ENCODE assay signal across 13 cellular contexts in the genomic region with DNA sequence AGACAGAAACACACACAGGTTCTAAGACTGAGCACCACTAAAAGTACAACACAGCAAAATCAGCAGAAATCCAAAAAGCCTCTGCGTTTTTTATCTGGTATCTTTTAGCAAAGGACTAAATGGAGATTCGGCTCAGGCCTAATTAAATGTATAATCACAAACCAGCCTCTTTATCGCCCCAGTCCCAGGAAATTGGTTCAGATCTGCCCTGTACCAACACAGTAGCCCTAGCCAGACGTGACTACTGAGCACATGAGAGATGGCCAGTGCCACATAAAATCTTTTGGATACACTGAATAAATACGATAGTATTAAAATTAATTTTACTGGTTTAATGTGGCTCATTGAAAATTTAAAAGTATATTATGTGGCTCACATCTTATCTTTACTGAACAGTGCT. TPM values are rescaled to one million over a fixed set of nuclear protein-coding genes. Genes with fewer than 3 reads are reported as not detected.
A peak's percentile ranks its signal among the peaks of the same experiment; 100 is the strongest.
DNase-seq lines count a peak whose midpoint lies in the region; ATAC-seq, FAIRE-seq and TF ChIP-seq lines count a peak whose summit lies in the region.
"Had no signal": no experiment of that assay in that cellular context is flagged by ENCODE, and none has a peak within 500 bp of the region (broad histone marks: within the 10 kb centered on the region; RNA-seq: fewer than 3 reads in every experiment).

No MANE protein-coding gene starts in this region.

- H3K36me3 Mint-ChIP-seq in T-helper 1 cell treated with Interleukin-12 subunit alpha and Interleukin-12 subunit beta and Interleukin-4 antibody, amounts not matched to agents 30 μg/mL and 1 μg/mL, for 36 hours (ENCODE audit: low read depth): peaks cover 24% of the 10 kb centered on the region
- peaks cover 14% of the 10 kb centered on the region for H3K36me3 Mint-ChIP-seq in T-cell
- no peaks in the 10 kb centered on the region for H3K36me3 Mint-ChIP-seq in glutamatergic neuron (ENCODE audit: unreplicated experiment)

- FAIRE-seq in GM19239 (lab: Jason Lieb, UNC): no peak
- FAIRE-seq: islet of Langerhans had no signal

- CTCF ChIA-PET in T-cell (lab: Charles Lee): interaction anchor here in 1 of 2 donors (1.1 to 1.7 kb wide), 2 partner anchors 8 to 13 kb away, joined by 3 to 5 read pairs; no protein-coding TSS in a partner anchor

- no peak for ATAC-seq in T-cell (replicated peaks in 1 of 4)
- ATAC-seq in HG03565 (IDR thresholded peaks at IDR 0.05; ENCODE audit: unreplicated experiment): no peak

- DNase-seq in T-helper 1 cell (no peak), T-cell (no peak), glutamatergic neuron (no peak), superior temporal gyrus (ENCODE audit: extremely low spot score) (peak; percentile 9), NCI-H226 (no peak), GM19239 (ENCODE audit: insufficient read length, low spot score) (no peak)
- DNase-seq: activated CD8-positive, alpha-beta memory T cell treated with anti-CD3 and anti-CD28 coated beads, Interleukin-2, amount 50 U/mL, for 48 hours; NCI-H1092 treated with DMSO at 0.1 percent for 48 hours; NCI-H774; nucleus accumbens had no signal

- H3K4me3 Mint-ChIP-seq in T-helper 1 cell treated with Interleukin-12 subunit alpha and Interleukin-12 subunit beta and Interleukin-4 antibody, amounts not matched to agents 30 μg/mL and 1 μg/mL, for 36 hours: no peak overlapping the region
- H3K4me3 Mint-ChIP-seq in T-cell: no peak overlapping the region
- H3K4me3 Mint-ChIP-seq in glutamatergic neuron (ENCODE audit: unreplicated experiment): peak overlapping the region; percentile 65

- no peak for TF ChIP-seq CTCF in glutamatergic neuron (IDR thresholded peaks at IDR 0.05; ENCODE audit: partially characterized antibody, unreplicated experiment)

- no peaks in the 10 kb centered on the region for H3K9me3 Mint-ChIP-seq in T-helper 1 cell treated with Interleukin-12 subunit alpha and Interleukin-12 subunit beta and Interleukin-4 antibody, amounts not matched to agents 30 μg/mL and 1 μg/mL, for 36 hours
- no peaks in the 10 kb centered on the region for H3K9me3 Mint-ChIP-seq in T-cell
- peaks cover 14% of the 10 kb centered on the region for H3K9me3 Mint-ChIP-seq in glutamatergic neuron (ENCODE audit: unreplicated experiment)

- H3K27ac Mint-ChIP-seq in T-helper 1 cell treated with Interleukin-12 subunit alpha and Interleukin-12 subunit beta and Interleukin-4 antibody, amounts not matched to agents 30 μg/mL and 1 μg/mL, for 36 hours: peak overlapping the region; percentile 65
- H3K27ac Mint-ChIP-seq in T-cell (peak overlapping the region; percentile 95 to 96), glutamatergic neuron (ENCODE audit: unreplicated experiment) (peak overlapping the region; percentile 93)

- H3K4me1 Mint-ChIP-seq in T-helper 1 cell treated with Interleukin-12 subunit alpha and Interleukin-12 subunit beta and Interleukin-4 antibody, amounts not matched to agents 30 μg/mL and 1 μg/mL, for 36 hours (ENCODE audit: low read depth): peaks cover 64% of the 10 kb centered on the region
- H3K4me1 Mint-ChIP-seq in T-cell: peaks cover 78 to 88% (median 88%) of the 10 kb centered on the region in 3 donors
- H3K4me1 Mint-ChIP-seq in glutamatergic neuron (ENCODE audit: low read depth, unreplicated experiment): peaks cover 44% of the 10 kb centered on the region

- no peaks in the 10 kb centered on the region for H3K27me3 Mint-ChIP-seq in T-helper 1 cell treated with Interleukin-12 subunit alpha and Interleukin-12 subunit beta and Interleukin-4 antibody, amounts not matched to agents 30 μg/mL and 1 μg/mL, for 36 hours (ENCODE audit: low read depth)
- H3K27me3 Mint-ChIP-seq in T-cell (no peaks in the 10 kb centered on the region), glutamatergic neuron (ENCODE audit: unreplicated experiment) (peaks cover 6% of the 10 kb centered on the region)

- POLR2A ChIA-PET in T-cell (lab: Charles Lee): no interaction called here

RNA-seq across cellular contexts. Expression of a gene that starts 19.7 kb away (rescaled TPM):
- total RNA-seq in T-cell (100 to 1,000 TPM in 3 of 5 donors, 10 to 100 TPM in 2; 86.1 to 106 (median 101) TPM), glutamatergic neuron (ENCODE audit: unreplicated experiment) (45.3 TPM)

RNA-seq across cellular contexts. Expression of a gene that starts 34.6 kb away (rescaled TPM):
- total RNA-seq in T-cell (not detected), glutamatergic neuron (ENCODE audit: unreplicated experiment) (not detected)
